ENCODE assay signal across 8 cellular contexts in genomic region chr9:42470577-42470976, GRCh38.
DNase-seq lines count a peak whose midpoint lies in the region; ATAC-seq, FAIRE-seq and TF ChIP-seq lines count a peak whose summit lies in the region.
"Not testable (repeated sequence)": the region's sequence is repeated elsewhere in the genome, so short reads cannot be mapped to it uniquely, and the experiment has no call there.

No MANE protein-coding gene starts in this region.

- FAIRE-seq in pancreas (lab: Jason Lieb, UNC) = not testable (repeated sequence)

- H3K9ac ChIP-seq in OCI-LY3 (ENCODE audit: low read length) = not testable (repeated sequence)

- H3K4me3 ChIP-seq in GM06990 (replicated peaks; ENCODE audit: low read depth, low read length); OCI-LY3 (ENCODE audit: low read length); epithelial cell of esophagus (ENCODE audit: low read length); pancreas: not testable (repeated sequence)

- H3K27ac ChIP-seq in OCI-LY3 (ENCODE audit: low read length); pancreas: not testable (repeated sequence)

- not testable (repeated sequence) for H3K4me2 ChIP-seq in OCI-LY3 (ENCODE audit: low read length)

- H3K79me2 ChIP-seq in OCI-LY3 (ENCODE audit: low read length) = not testable (repeated sequence)

- ATAC-seq in pancreas = not testable (repeated sequence)

- not testable (repeated sequence) for H4K20me1 ChIP-seq in OCI-LY3 (ENCODE audit: insufficient read depth, low read length)

- TF ChIP-seq CTCF in AG09319 (IDR thresholded peaks at IDR 0.05; ENCODE audit: low read depth, low read length) (peak; percentile 25), GM06990 (IDR thresholded peaks at IDR 0.05; ENCODE audit: insufficient read depth, low read length, poor library complexity, severe bottlenecking) (peak; percentile 60), OCI-LY3 (IDR thresholded peaks at IDR 0.05; ENCODE audit: low read depth, low read length) (peak; percentile 92), epithelial cell of esophagus (IDR thresholded peaks at IDR 0.05; ENCODE audit: insufficient read depth, low read depth, low read length, missing control alignments) (peak; percentile 65), pancreas (IDR thresholded peaks at IDR 0.05) (peak in 3 of 4 donors; percentile 14 to 34 (median 32))

- H3K4me1 ChIP-seq in OCI-LY3 (ENCODE audit: low read length); pancreas: not testable (repeated sequence)

- intact Hi-C loops in pancreas (cut with DNase I) = not testable (repeated sequence)

- 43 to 50% methylated on average over 3 of the region's 3 CpGs for WGBS in pancreas, 2 donors

- not testable (repeated sequence) for H3K27me3 ChIP-seq in GM06990 (replicated peaks; ENCODE audit: control insufficient read depth, insufficient read depth, low read length); OCI-LY3 (ENCODE audit: low read depth, low read length); pancreas

- H3K9me3 ChIP-seq in OCI-LY3 (ENCODE audit: insufficient read depth, low read length); pancreas: not testable (repeated sequence)

- not testable (repeated sequence) for DNase-seq in AG09319 (ENCODE audit: extremely low read depth, low read depth); GM06990 (ENCODE audit: extremely low read depth, insufficient read length); pancreas
- DNase-seq in HuH-7 (ENCODE audit: low spot score) (peak; percentile 6), amniotic epithelial cell (ENCODE audit: low read depth) (peak; percentile 32), epithelial cell of esophagus (ENCODE audit: low read depth) (peak; percentile 29), iPS-NIHi11 (ENCODE audit: low spot score) (peak; percentile 2)

- peak overlapping the region; percentile 35; the same call in 1 of the 2 replicates for H2AFZ ChIP-seq in OCI-LY3 (ENCODE audit: low read depth, low read length)

- not testable (repeated sequence) for H3K36me3 ChIP-seq in GM06990 (ENCODE audit: control insufficient read depth, insufficient read depth, low read length); OCI-LY3 (replicated peaks; ENCODE audit: low read depth, low read length); pancreas

Comparison
In these comparisons a context has a peak if more than half of its experiments do, and no peak if none do; other contexts are left out.
1. CTCF ChIP-seq: peak in every context shown above with its lines; median percentile 92 in OCI-LY3; 65 in epithelial cell of esophagus; 60 in GM06990; 32 in pancreas; 25 in AG09319.